Comparison of ENCODE assay signal across 3 cellular contexts in the genomic region with DNA sequence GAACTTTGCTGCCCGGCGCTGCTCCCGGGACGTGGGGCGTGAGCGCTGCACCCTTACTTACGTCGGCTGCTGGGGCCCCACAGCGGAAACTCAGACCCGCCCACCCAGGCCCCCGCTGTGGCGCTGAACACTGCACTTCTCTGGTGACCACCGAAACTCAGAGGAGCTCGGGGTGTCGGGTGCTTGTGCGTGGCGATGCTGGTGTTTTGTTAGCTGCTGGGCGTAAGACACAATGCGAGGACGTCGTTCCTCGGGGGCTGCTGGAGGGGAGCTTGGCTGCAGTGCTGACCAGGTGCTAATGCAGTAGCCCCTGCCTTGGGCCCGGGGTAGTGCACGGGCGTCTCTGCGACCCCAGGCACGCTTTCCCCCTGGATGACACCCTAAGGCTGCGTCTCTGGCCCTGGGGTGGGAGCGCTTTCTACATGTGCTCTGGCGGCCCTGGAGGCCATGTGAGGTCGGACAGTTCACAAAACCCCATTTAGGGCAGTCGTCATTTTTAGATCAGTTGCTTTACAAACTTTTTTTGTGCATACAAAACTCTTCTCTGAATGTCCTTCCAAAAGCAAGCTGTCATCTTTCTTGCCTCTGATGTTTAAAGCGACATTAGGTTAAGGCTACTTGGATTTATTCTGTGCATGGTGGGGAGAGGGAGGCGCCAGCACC.
TF ChIP-seq lines count a peak whose summit lies in the region.

No MANE protein-coding gene starts in this region.

TF ChIP-seq in SK-N-SH, 30 proteins besides CTCF, POLR2A, EP300 and RAD21 (continues in another document):
- TF ChIP-seq POLR2AphosphoS5 (IDR thresholded peaks at IDR 0.05; ENCODE audit: low read depth, low read length) (no peak), EZH2phosphoT487 (IDR thresholded peaks at IDR 0.05; ENCODE audit: borderline replicate concordance, low read depth) (no peak), TCF12 (IDR thresholded peaks at IDR 0.05) (no peak), TEAD4 (IDR thresholded peaks at IDR 0.05; ENCODE audit: borderline replicate concordance, insufficient read depth) (no peak), NFIC (IDR thresholded peaks at IDR 0.05; ENCODE audit: borderline replicate concordance) (no peak), YY1 (IDR thresholded peaks at IDR 0.05; ENCODE audit: low read depth) (no peak), JUND (IDR thresholded peaks at IDR 0.05) (no peak), NRF1 (IDR thresholded peaks at IDR 0.05; ENCODE audit: low read depth, low read length) (no peak), FOXJ3 (CRISPR knock-in tag; IDR thresholded peaks at IDR 0.05) (no peak), RXRA (IDR thresholded peaks at IDR 0.05; ENCODE audit: borderline replicate concordance, low read depth) (no peak), MEF2A (IDR thresholded peaks at IDR 0.05; ENCODE audit: borderline replicate concordance, low read depth) (no peak), RCOR1 (IDR thresholded peaks at IDR 0.05; ENCODE audit: low read length) (no peak), SIN3A (IDR thresholded peaks at IDR 0.05; ENCODE audit: borderline replicate concordance, low read depth, low read length) (no peak)
- TF ChIP-seq, protein P1, sequence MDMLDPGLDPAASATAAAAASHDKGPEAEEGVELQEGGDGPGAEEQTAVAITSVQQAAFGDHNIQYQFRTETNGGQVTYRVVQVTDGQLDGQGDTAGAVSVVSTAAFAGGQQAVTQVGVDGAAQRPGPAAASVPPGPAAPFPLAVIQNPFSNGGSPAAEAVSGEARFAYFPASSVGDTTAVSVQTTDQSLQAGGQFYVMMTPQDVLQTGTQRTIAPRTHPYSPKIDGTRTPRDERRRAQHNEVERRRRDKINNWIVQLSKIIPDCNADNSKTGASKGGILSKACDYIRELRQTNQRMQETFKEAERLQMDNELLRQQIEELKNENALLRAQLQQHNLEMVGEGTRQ (IDR thresholded peaks at IDR 0.05; ENCODE audit: borderline replicate concordance, low read depth, low read length) = no peak
- TF ChIP-seq, protein P2, sequence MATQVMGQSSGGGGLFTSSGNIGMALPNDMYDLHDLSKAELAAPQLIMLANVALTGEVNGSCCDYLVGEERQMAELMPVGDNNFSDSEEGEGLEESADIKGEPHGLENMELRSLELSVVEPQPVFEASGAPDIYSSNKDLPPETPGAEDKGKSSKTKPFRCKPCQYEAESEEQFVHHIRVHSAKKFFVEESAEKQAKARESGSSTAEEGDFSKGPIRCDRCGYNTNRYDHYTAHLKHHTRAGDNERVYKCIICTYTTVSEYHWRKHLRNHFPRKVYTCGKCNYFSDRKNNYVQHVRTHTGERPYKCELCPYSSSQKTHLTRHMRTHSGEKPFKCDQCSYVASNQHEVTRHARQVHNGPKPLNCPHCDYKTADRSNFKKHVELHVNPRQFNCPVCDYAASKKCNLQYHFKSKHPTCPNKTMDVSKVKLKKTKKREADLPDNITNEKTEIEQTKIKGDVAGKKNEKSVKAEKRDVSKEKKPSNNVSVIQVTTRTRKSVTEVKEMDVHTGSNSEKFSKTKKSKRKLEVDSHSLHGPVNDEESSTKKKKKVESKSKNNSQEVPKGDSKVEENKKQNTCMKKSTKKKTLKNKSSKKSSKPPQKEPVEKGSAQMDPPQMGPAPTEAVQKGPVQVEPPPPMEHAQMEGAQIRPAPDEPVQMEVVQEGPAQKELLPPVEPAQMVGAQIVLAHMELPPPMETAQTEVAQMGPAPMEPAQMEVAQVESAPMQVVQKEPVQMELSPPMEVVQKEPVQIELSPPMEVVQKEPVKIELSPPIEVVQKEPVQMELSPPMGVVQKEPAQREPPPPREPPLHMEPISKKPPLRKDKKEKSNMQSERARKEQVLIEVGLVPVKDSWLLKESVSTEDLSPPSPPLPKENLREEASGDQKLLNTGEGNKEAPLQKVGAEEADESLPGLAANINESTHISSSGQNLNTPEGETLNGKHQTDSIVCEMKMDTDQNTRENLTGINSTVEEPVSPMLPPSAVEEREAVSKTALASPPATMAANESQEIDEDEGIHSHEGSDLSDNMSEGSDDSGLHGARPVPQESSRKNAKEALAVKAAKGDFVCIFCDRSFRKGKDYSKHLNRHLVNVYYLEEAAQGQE (IDR thresholded peaks at IDR 0.05; ENCODE audit: low read depth, low read length) = no peak
- TF ChIP-seq, protein P3, sequence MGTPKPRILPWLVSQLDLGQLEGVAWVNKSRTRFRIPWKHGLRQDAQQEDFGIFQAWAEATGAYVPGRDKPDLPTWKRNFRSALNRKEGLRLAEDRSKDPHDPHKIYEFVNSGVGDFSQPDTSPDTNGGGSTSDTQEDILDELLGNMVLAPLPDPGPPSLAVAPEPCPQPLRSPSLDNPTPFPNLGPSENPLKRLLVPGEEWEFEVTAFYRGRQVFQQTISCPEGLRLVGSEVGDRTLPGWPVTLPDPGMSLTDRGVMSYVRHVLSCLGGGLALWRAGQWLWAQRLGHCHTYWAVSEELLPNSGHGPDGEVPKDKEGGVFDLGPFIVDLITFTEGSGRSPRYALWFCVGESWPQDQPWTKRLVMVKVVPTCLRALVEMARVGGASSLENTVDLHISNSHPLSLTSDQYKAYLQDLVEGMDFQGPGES (IDR thresholded peaks at IDR 0.05; ENCODE audit: low read depth, low read length) = no peak

TF ChIP-seq in SK-N-SH treated with all-trans-retinoic acid at 6 μM for 48 hours, 23 proteins besides CTCF, POLR2A, EP300 and RAD21 (continues in another document):
- TF ChIP-seq ZNF70 (CRISPR knock-in tag; IDR thresholded peaks at IDR 0.05) = no peak
- TF ChIP-seq, protein P4, sequence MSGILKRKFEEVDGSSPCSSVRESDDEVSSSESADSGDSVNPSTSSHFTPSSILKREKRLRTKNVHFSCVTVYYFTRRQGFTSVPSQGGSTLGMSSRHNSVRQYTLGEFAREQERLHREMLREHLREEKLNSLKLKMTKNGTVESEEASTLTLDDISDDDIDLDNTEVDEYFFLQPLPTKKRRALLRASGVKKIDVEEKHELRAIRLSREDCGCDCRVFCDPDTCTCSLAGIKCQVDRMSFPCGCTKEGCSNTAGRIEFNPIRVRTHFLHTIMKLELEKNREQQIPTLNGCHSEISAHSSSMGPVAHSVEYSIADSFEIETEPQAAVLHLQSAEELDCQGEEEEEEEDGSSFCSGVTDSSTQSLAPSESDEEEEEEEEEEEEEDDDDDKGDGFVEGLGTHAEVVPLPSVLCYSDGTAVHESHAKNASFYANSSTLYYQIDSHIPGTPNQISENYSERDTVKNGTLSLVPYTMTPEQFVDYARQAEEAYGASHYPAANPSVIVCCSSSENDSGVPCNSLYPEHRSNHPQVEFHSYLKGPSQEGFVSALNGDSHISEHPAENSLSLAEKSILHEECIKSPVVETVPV (CRISPR knock-in tag; IDR thresholded peaks at IDR 0.05) = no peak
- TF ChIP-seq, protein P5, sequence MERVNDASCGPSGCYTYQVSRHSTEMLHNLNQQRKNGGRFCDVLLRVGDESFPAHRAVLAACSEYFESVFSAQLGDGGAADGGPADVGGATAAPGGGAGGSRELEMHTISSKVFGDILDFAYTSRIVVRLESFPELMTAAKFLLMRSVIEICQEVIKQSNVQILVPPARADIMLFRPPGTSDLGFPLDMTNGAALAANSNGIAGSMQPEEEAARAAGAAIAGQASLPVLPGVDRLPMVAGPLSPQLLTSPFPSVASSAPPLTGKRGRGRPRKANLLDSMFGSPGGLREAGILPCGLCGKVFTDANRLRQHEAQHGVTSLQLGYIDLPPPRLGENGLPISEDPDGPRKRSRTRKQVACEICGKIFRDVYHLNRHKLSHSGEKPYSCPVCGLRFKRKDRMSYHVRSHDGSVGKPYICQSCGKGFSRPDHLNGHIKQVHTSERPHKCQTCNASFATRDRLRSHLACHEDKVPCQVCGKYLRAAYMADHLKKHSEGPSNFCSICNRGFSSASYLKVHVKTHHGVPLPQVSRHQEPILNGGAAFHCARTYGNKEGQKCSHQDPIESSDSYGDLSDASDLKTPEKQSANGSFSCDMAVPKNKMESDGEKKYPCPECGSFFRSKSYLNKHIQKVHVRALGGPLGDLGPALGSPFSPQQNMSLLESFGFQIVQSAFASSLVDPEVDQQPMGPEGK (CRISPR knock-in tag; IDR thresholded peaks at IDR 0.05; ENCODE audit: borderline replicate concordance) = no peak
- TF ChIP-seq TCF4 (CRISPR knock-in tag; IDR thresholded peaks at IDR 0.05; ENCODE audit: borderline replicate concordance) = no peak
- TF ChIP-seq ZNF8 (CRISPR knock-in tag; IDR thresholded peaks at IDR 0.05) = no peak
- no peak for TF ChIP-seq ZC3H10 (CRISPR knock-in tag; IDR thresholded peaks at IDR 0.05)
- no peak for TF ChIP-seq RARB (CRISPR knock-in tag; IDR thresholded peaks at IDR 0.05)
- TF ChIP-seq, protein P6, sequence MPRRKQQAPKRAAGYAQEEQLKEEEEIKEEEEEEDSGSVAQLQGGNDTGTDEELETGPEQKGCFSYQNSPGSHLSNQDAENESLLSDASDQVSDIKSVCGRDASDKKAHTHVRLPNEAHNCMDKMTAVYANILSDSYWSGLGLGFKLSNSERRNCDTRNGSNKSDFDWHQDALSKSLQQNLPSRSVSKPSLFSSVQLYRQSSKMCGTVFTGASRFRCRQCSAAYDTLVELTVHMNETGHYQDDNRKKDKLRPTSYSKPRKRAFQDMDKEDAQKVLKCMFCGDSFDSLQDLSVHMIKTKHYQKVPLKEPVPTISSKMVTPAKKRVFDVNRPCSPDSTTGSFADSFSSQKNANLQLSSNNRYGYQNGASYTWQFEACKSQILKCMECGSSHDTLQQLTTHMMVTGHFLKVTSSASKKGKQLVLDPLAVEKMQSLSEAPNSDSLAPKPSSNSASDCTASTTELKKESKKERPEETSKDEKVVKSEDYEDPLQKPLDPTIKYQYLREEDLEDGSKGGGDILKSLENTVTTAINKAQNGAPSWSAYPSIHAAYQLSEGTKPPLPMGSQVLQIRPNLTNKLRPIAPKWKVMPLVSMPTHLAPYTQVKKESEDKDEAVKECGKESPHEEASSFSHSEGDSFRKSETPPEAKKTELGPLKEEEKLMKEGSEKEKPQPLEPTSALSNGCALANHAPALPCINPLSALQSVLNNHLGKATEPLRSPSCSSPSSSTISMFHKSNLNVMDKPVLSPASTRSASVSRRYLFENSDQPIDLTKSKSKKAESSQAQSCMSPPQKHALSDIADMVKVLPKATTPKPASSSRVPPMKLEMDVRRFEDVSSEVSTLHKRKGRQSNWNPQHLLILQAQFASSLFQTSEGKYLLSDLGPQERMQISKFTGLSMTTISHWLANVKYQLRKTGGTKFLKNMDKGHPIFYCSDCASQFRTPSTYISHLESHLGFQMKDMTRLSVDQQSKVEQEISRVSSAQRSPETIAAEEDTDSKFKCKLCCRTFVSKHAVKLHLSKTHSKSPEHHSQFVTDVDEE (CRISPR knock-in tag; IDR thresholded peaks at IDR 0.05) = no peak
- TF ChIP-seq ZFP3 (CRISPR knock-in tag; IDR thresholded peaks at IDR 0.05) = no peak
- TF ChIP-seq OSR1 (CRISPR knock-in tag; IDR thresholded peaks at IDR 0.05) = no peak
- no peak for TF ChIP-seq ZFP30 (CRISPR knock-in tag; IDR thresholded peaks at IDR 0.05)

TF ChIP-seq in endothelial cell of umbilical vein, 7 proteins besides CTCF, POLR2A, EP300 and RAD21:
- TF ChIP-seq GATA2 (IDR thresholded peaks at IDR 0.05; ENCODE audit: insufficient read depth, insufficient read length, low read depth, low read length) (no peak), POLR2AphosphoS5 (IDR thresholded peaks at IDR 0.05; ENCODE audit: insufficient read depth, low read depth, low read length) (no peak), MYC (IDR thresholded peaks at IDR 0.05; ENCODE audit: low read depth, low read length) (no peak)
